In the genomic region with DNA sequence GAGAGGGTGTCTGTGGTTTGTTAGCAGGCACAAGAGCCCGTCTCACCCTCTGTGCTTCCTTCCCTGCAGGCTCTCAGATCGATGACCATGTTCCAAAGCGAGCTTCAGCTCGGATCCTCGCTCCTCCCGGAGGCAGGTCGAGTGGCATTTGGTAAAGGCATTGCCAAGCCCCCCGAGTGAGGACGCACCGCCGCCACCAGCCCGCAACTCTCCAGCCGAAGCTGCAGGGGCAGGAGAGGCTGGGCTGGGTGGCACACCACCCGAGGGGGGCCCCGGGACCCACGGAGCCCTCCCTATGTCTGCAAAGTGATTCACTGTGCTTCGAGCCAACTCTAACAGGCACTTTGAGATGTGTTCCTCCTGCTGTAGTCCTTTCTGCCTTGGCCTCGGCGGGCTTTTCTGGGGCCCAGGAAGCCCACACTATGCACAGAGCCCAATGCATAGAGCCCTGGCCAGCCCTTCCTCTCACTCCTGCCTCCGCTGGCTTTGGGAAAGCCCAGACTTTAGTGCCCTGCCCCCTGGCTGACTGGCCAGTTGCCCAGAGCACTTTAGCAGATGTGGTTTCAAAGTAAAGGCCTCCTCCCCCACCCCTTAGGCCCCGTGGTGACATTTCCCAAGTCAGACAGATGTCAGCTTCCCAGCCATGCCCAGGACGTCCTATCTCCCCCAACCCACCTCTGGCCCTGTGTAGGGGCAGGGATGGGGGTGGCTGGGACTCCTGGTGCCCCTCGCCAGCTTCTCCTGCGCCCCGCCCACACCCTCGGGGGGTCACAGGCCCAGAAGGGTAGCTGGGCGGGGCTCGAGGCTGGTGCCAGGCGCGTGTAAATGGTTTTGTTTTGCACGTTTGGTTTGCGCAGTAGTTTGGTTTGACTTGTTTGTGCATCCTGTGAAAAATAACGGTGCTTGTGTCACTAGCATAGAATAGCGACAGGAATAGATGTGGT, we compare ENCODE assay signal across 10 cellular contexts. TPM values are rescaled to one million over a fixed set of nuclear protein-coding genes. Genes with fewer than 3 reads are reported as not detected.
A peak's percentile ranks its signal among the peaks of the same experiment; 100 is the strongest.
DNase-seq lines count a peak whose midpoint lies in the region; ATAC-seq and TF ChIP-seq lines count a peak whose summit lies in the region.
"Had no signal": no experiment of that assay in that cellular context is flagged by ENCODE, and none has a peak within 500 bp of the region (broad histone marks: within the 10 kb centered on the region; RNA-seq: fewer than 3 reads in every experiment).

No MANE protein-coding gene starts in this region.

- DNase-seq in Caki2 (ENCODE audit: low read depth) (peak; percentile 35), NCI-H2029 (lab: John Stamatoyannopoulos, UW) (peak; percentile 80), chondrocyte (ENCODE audit: low spot score) (no peak), midbrain (lab: John Stamatoyannopoulos, UW) (peak; percentile 15), T1000 (lab: John Stamatoyannopoulos, UW) (no peak), endothelial cell (ENCODE audit: low spot score) (no peak)
- DNase-seq: kidney glomerular epithelial cell, uterus had no signal

- H3K27me3 Mint-ChIP-seq in chondrocyte (ENCODE audit: low read depth) (peaks cover 18% of the 10 kb centered on the region), endothelial cell (ENCODE audit: unreplicated experiment) (peaks cover 17% of the 10 kb centered on the region)

- H3K9me3 Mint-ChIP-seq in chondrocyte (ENCODE audit: low read depth), result no peaks in the 10 kb centered on the region
- H3K9me3 Mint-ChIP-seq in endothelial cell (ENCODE audit: unreplicated experiment), result no peaks in the 10 kb centered on the region

- H3K36me3 Mint-ChIP-seq in chondrocyte (ENCODE audit: low read depth), result no peaks in the 10 kb centered on the region
- no peaks in the 10 kb centered on the region for H3K36me3 Mint-ChIP-seq in endothelial cell (ENCODE audit: low read depth, unreplicated experiment)

- H3K4me1 Mint-ChIP-seq in chondrocyte (ENCODE audit: low read depth) (peaks cover 4% of the 10 kb centered on the region), endothelial cell (ENCODE audit: unreplicated experiment) (peaks cover 5% of the 10 kb centered on the region)

- peak overlapping the region; percentile 22 for H3K27ac Mint-ChIP-seq in chondrocyte (ENCODE audit: unreplicated experiment)
- H3K27ac Mint-ChIP-seq in endothelial cell (ENCODE audit: unreplicated experiment), result no peak overlapping the region

- in situ Hi-C loops in Caki2 (cut with HindIII; ENCODE audit: low pct_unique_long_range_greater_than_20kb, low sequenced_read_pairs), result no loop called here

- no peak overlapping the region for H3K4me3 Mint-ChIP-seq in chondrocyte (ENCODE audit: unreplicated experiment)
- H3K4me3 Mint-ChIP-seq in endothelial cell (ENCODE audit: unreplicated experiment), result no peak overlapping the region

- TF ChIP-seq CTCF in chondrocyte (IDR thresholded peaks at IDR 0.05) (no peak), endothelial cell (IDR thresholded peaks at IDR 0.05; ENCODE audit: unreplicated experiment) (no peak)

- ATAC-seq in HG03139 (IDR thresholded peaks at IDR 0.05; ENCODE audit: unreplicated experiment), result no peak
- ATAC-seq in GM18858 (IDR thresholded peaks at IDR 0.05; ENCODE audit: unreplicated experiment), result no peak

RNA-seq across cellular contexts. Expression of gene MAPRE3, which starts 23.3 kb away (rescaled TPM):
- total RNA-seq in Caki2 (2014; rRNA removed; shearing (Covaris generic); ENCODE audit: low replicate concordance), result 25.9 and 33.5 TPM in 2 replicates
- total RNA-seq in chondrocyte (12.0 to 16.9 TPM (median 12.3 TPM) in 3 replicates), endothelial cell (ENCODE audit: unreplicated experiment) (4.1 TPM)

Comparison
In these comparisons a context has a peak if more than half of its experiments do, and no peak if none do; other contexts are left out.
1. DNase-seq: peak in Caki2 (single experiment), NCI-H2029 (single experiment) and midbrain (single experiment); none in chondrocyte (single experiment), T1000 (single experiment) and endothelial cell (single experiment).